In genomic region chr9:68963416-68963815, GRCh38 we compare ENCODE assay signal across 18 cellular contexts. TPM values are rescaled to one million over a fixed set of nuclear protein-coding genes. Genes with fewer than 3 reads are reported as not detected.
DNase-seq lines count a peak whose midpoint lies in the region; ATAC-seq and TF ChIP-seq lines count a peak whose summit lies in the region.
"Had no signal": no experiment of that assay in that cellular context is flagged by ENCODE, and none has a peak within 500 bp of the region (broad histone marks: within the 10 kb centered on the region; RNA-seq: fewer than 3 reads in every experiment).

No MANE protein-coding gene starts in this region.

- DNase-seq in SK-MEL-5 (ENCODE audit: low read depth, low spot score) (peak; percentile 36), colonic mucosa (no peak), foreskin keratinocyte (no peak), Kasumi-1 (lab: John Stamatoyannopoulos, UW) (no peak), upper lobe of right lung (no peak), NCI-H2227 treated with DMSO at 0.1 percent for 48 hours (lab: John Stamatoyannopoulos, UW) (no peak)
- DNase-seq: CD8-positive, alpha-beta memory T cell; DMS79; HCEC 1CT; HFFc6; IMR-90 had no signal

- in situ Hi-C loops in SK-MEL-5 (cut with HindIII; ENCODE audit: low pct_unique_long_range_greater_than_20kb, low sequenced_read_pairs): no loop called here

- H3K4me3 ChIP-seq in colonic mucosa (no peak overlapping the region), mucosa of rectum (ENCODE audit: low read length in 2 of 2) (no peak overlapping the region), upper lobe of right lung (no peak overlapping the region)

- H3K9ac ChIP-seq in colonic mucosa (ENCODE audit: low read depth in 2 of 2, low read length in 2 of 2): peak overlapping the region in 1 of 2 donors; percentile 27
- H3K9ac ChIP-seq in mucosa of rectum (ENCODE audit: low read depth in 1 of 2, low read length in 2 of 2): peak overlapping the region in 1 of 2 donors; percentile 27

- H3K27ac ChIP-seq in C4-2B: peak overlapping the region; percentile 20; the same call in 1 of the 2 replicates
- peak overlapping the region; percentile 79 for H3K27ac ChIP-seq in colonic mucosa
- H3K27ac ChIP-seq in mucosa of rectum (ENCODE audit: low read depth in 2 of 2, low read length in 2 of 2): peak overlapping the region; percentile 86 to 90
- H3K27ac ChIP-seq in foreskin keratinocyte: no peak overlapping the region
- no peak overlapping the region for H3K27ac ChIP-seq in upper lobe of right lung

- intact Hi-C loops in colonic mucosa (cut with DNase I) (no loop called here), upper lobe of right lung (cut with DNase I) (no loop called here)

- H3K9me3 ChIP-seq in colonic mucosa: no peaks in the 10 kb centered on the region
- H3K9me3 ChIP-seq in mucosa of rectum (ENCODE audit: control insufficient read depth in 2 of 2, low read length in 2 of 2): no peaks in the 10 kb centered on the region
- no peaks in the 10 kb centered on the region for H3K9me3 ChIP-seq in upper lobe of right lung

- H3K27me3 ChIP-seq in colonic mucosa (no peaks in the 10 kb centered on the region), mucosa of rectum (ENCODE audit: control insufficient read depth in 2 of 2, insufficient read depth in 2 of 2, low read length in 2 of 2) (no peaks in the 10 kb centered on the region), foreskin keratinocyte (peaks cover 8% of the 10 kb centered on the region), upper lobe of right lung (no peaks in the 10 kb centered on the region)

- H3K36me3 ChIP-seq in colonic mucosa (no peaks in the 10 kb centered on the region), mucosa of rectum (ENCODE audit: control insufficient read depth in 2 of 2, insufficient read depth in 2 of 2, low read length in 2 of 2) (peaks cover 0 to 3% of the 10 kb centered on the region in 2 donors), upper lobe of right lung (no peaks in the 10 kb centered on the region)

- H3K4me1 ChIP-seq in colonic mucosa (peaks cover 8% of the 10 kb centered on the region), mucosa of rectum (ENCODE audit: control insufficient read depth in 2 of 2, insufficient read depth in 2 of 2, low read length in 2 of 2) (peaks cover 17 to 25% of the 10 kb centered on the region in 2 donors), foreskin keratinocyte (no peaks in the 10 kb centered on the region), upper lobe of right lung (peaks cover 6% of the 10 kb centered on the region)

- no peak for TF ChIP-seq CTCF in C4-2B (conservative IDR thresholded peaks at IDR 0.05)
- TF ChIP-seq CTCF in colonic mucosa (IDR thresholded peaks at IDR 0.05): no peak
- no peak for TF ChIP-seq CTCF in foreskin keratinocyte (conservative IDR thresholded peaks at IDR 0.05)
- TF ChIP-seq CTCF in upper lobe of right lung (IDR thresholded peaks at IDR 0.05): no peak

- no peak for ATAC-seq in foreskin keratinocyte
- no peak for ATAC-seq in upper lobe of right lung

RNA-seq across cellular contexts. Expression of gene PRKACG, which starts 50.5 kb away (rescaled TPM):
- total RNA-seq in SK-MEL-5 (2014; rRNA removed; shearing (Covaris generic)): not detected in 2 replicates
- not detected in 2 replicates for polyA plus RNA-seq in SK-MEL-5 (2015; cell fraction: cytosol; rRNA removed)
- polyA plus RNA-seq in SK-MEL-5 (2015; cell fraction: nucleus; rRNA removed): not detected in 2 replicates
- total RNA-seq in colonic mucosa: not detected
- total RNA-seq in foreskin keratinocyte: not detected in 2 replicates
- not detected in 2 replicates for polyA plus RNA-seq in foreskin keratinocyte
- total RNA-seq in upper lobe of right lung: not detected
- total RNA-seq: A673; CD8-positive, alpha-beta memory T cell; G401; H4; HFFc6; HT-29; IMR-90 had no signal
- polyA plus RNA-seq: BJ; CD8-positive, alpha-beta memory T cell; IMR-90 had no signal

Comparison
In these comparisons a context has a peak if more than half of its experiments do, and no peak if none do; other contexts are left out.
1. H3K27ac ChIP-seq: peak in C4-2B (single experiment), colonic mucosa (single experiment) and mucosa of rectum (2 of 2); none in foreskin keratinocyte (single experiment) and upper lobe of right lung (single experiment).